In genomic region chr5:36239370-36240293, GRCh38 we compare ENCODE assay signal across 8 cellular contexts. TPM values are rescaled to one million over a fixed set of nuclear protein-coding genes. Genes with fewer than 3 reads are reported as not detected.
DNase-seq lines count a peak whose midpoint lies in the region; ATAC-seq lines count a peak whose summit lies in the region.

No MANE protein-coding gene starts in this region.

- no peak overlapping the region; the same call in none of the 2 replicates for H3K4me3 ChIP-seq in iPS-20b (ENCODE audit: low read length)
- H3K4me3 ChIP-seq in subcutaneous abdominal adipose tissue (ENCODE audit: low read depth in 1 of 5, low read length in 5 of 5): peak overlapping the region in 3 of 5 donors; percentile 0 to 94 (median 79)

- no peak for DNase-seq in T-helper 1 cell
- no peak for DNase-seq in activated CD4-positive, alpha-beta memory T cell treated with anti-CD3 and anti-CD28 coated beads, Interleukin-2, amount 10 ng/mL, durations not matched to agents 7 days and 5 days

- POLR2A ChIA-PET in activated CD4-positive, alpha-beta memory T cell treated with anti-CD3 and anti-CD28 coated beads, Interleukin-2, amount 10 ng/mL, durations not matched to agents 7 days and 5 days (lab: Charles Lee): interaction anchor here (4.0 to 5.8 kb wide), 2 partner anchors 10 to 88 kb away, joined by 26 to 80 read pairs; partner anchors contain the start of genes LMBRD2 and SKP2

- H3K4me1 ChIP-seq in iPS-20b (ENCODE audit: insufficient read depth, low read length) (peaks cover 14% of the 10 kb centered on the region; the same call in 1 of the 2 replicates), subcutaneous abdominal adipose tissue (ENCODE audit: control insufficient read depth in 5 of 5, insufficient read depth in 5 of 5, low read length in 5 of 5) (peaks cover 7 to 36% (median 34%) of the 10 kb centered on the region in 5 donors)

- H3K27me3 ChIP-seq in iPS-20b (ENCODE audit: insufficient read depth, low read length) (peaks cover 17% of the 10 kb centered on the region), subcutaneous abdominal adipose tissue (ENCODE audit: control insufficient read depth in 5 of 5, insufficient read depth in 4 of 5, low read length in 5 of 5) (no peaks in the 10 kb centered on the region)

- no peaks in the 10 kb centered on the region for H3K36me3 ChIP-seq in iPS-20b (ENCODE audit: insufficient read depth, low read depth, low read length)
- peaks cover 0 to 3% (median 0%) of the 10 kb centered on the region in 5 donors for H3K36me3 ChIP-seq in subcutaneous abdominal adipose tissue (ENCODE audit: control insufficient read depth in 5 of 5, insufficient read depth in 5 of 5, low read length in 5 of 5)

- no peaks in the 10 kb centered on the region for H3K9me3 Mint-ChIP-seq in T-helper 1 cell treated with Interleukin-12 subunit alpha and Interleukin-12 subunit beta and Interleukin-4 antibody, amounts not matched to agents 30 μg/mL and 1 μg/mL, for 36 hours
- H3K9me3 Mint-ChIP-seq in activated CD4-positive, alpha-beta memory T cell treated with anti-CD3 and anti-CD28 coated beads, Interleukin-2, amount 10 ng/mL, durations not matched to agents 7 days and 5 days: no peaks in the 10 kb centered on the region

- CTCF ChIA-PET in activated CD4-positive, alpha-beta memory T cell treated with anti-CD3 and anti-CD28 coated beads, Interleukin-2, amount 10 ng/mL, durations not matched to agents 7 days and 5 days (lab: Charles Lee): no interaction called here

- peak overlapping the region; percentile 83 for H3K4me3 Mint-ChIP-seq in T-helper 1 cell treated with Interleukin-12 subunit alpha and Interleukin-12 subunit beta and Interleukin-4 antibody, amounts not matched to agents 30 μg/mL and 1 μg/mL, for 36 hours
- H3K4me3 Mint-ChIP-seq in activated CD4-positive, alpha-beta memory T cell treated with anti-CD3 and anti-CD28 coated beads, Interleukin-2, amount 10 ng/mL, durations not matched to agents 7 days and 5 days: peak overlapping the region; percentile 78

- H3K4me1 Mint-ChIP-seq in T-helper 1 cell treated with Interleukin-12 subunit alpha and Interleukin-12 subunit beta and Interleukin-4 antibody, amounts not matched to agents 30 μg/mL and 1 μg/mL, for 36 hours (ENCODE audit: low read depth): peaks cover 27% of the 10 kb centered on the region
- H3K4me1 Mint-ChIP-seq in activated CD4-positive, alpha-beta memory T cell treated with anti-CD3 and anti-CD28 coated beads, Interleukin-2, amount 10 ng/mL, durations not matched to agents 7 days and 5 days: peaks cover 37% of the 10 kb centered on the region

- H3K27ac ChIP-seq in iPS-20b (ENCODE audit: low read length) (no peak overlapping the region), subcutaneous abdominal adipose tissue (ENCODE audit: low read depth, low read length) (peak overlapping the region; percentile 94)

- no peaks in the 10 kb centered on the region for H3K36me3 Mint-ChIP-seq in T-helper 1 cell treated with Interleukin-12 subunit alpha and Interleukin-12 subunit beta and Interleukin-4 antibody, amounts not matched to agents 30 μg/mL and 1 μg/mL, for 36 hours (ENCODE audit: low read depth)
- H3K36me3 Mint-ChIP-seq in activated CD4-positive, alpha-beta memory T cell treated with anti-CD3 and anti-CD28 coated beads, Interleukin-2, amount 10 ng/mL, durations not matched to agents 7 days and 5 days (ENCODE audit: low read depth): no peaks in the 10 kb centered on the region

- H3K9me3 ChIP-seq in iPS-20b (ENCODE audit: insufficient read depth, low read depth, low read length): no peaks in the 10 kb centered on the region
- no peaks in the 10 kb centered on the region for H3K9me3 ChIP-seq in subcutaneous abdominal adipose tissue (ENCODE audit: control insufficient read depth in 5 of 5, low read length in 5 of 5)

- peaks cover 12% of the 10 kb centered on the region for H3K27me3 Mint-ChIP-seq in T-helper 1 cell treated with Interleukin-12 subunit alpha and Interleukin-12 subunit beta and Interleukin-4 antibody, amounts not matched to agents 30 μg/mL and 1 μg/mL, for 36 hours (ENCODE audit: low read depth)
- H3K27me3 Mint-ChIP-seq in activated CD4-positive, alpha-beta memory T cell treated with anti-CD3 and anti-CD28 coated beads, Interleukin-2, amount 10 ng/mL, durations not matched to agents 7 days and 5 days: no peaks in the 10 kb centered on the region

- peak overlapping the region; percentile 83; the same call in 1 of the 2 replicates for H3K9ac ChIP-seq in iPS-20b (ENCODE audit: low read depth, low read length)
- H3K9ac ChIP-seq in subcutaneous abdominal adipose tissue (ENCODE audit: low read length in 5 of 5): peak overlapping the region in 3 of 5 donors; percentile 51 to 97 (median 93)

- ATAC-seq in GM21723 (IDR thresholded peaks at IDR 0.05; ENCODE audit: unreplicated experiment) (no peak), GM19467 (IDR thresholded peaks at IDR 0.05; ENCODE audit: unreplicated experiment) (no peak), HG03442 (IDR thresholded peaks at IDR 0.05; ENCODE audit: unreplicated experiment) (no peak)

- H3K27ac Mint-ChIP-seq in T-helper 1 cell treated with Interleukin-12 subunit alpha and Interleukin-12 subunit beta and Interleukin-4 antibody, amounts not matched to agents 30 μg/mL and 1 μg/mL, for 36 hours: peak overlapping the region; percentile 2
- peak overlapping the region; percentile 71 for H3K27ac Mint-ChIP-seq in activated CD4-positive, alpha-beta memory T cell treated with anti-CD3 and anti-CD28 coated beads, Interleukin-2, amount 10 ng/mL, durations not matched to agents 7 days and 5 days

RNA-seq across cellular contexts. Expression of gene NADK2, which starts 2.1 kb away (rescaled TPM):
- total RNA-seq in activated CD4-positive, alpha-beta memory T cell treated with anti-CD3 and anti-CD28 coated beads, Interleukin-2, amount 10 ng/mL, durations not matched to agents 7 days and 5 days: 10 to 100 TPM; 15.8 to 16.2 TPM
